ENCODE assay signal across 8 cellular contexts in the genomic region with DNA sequence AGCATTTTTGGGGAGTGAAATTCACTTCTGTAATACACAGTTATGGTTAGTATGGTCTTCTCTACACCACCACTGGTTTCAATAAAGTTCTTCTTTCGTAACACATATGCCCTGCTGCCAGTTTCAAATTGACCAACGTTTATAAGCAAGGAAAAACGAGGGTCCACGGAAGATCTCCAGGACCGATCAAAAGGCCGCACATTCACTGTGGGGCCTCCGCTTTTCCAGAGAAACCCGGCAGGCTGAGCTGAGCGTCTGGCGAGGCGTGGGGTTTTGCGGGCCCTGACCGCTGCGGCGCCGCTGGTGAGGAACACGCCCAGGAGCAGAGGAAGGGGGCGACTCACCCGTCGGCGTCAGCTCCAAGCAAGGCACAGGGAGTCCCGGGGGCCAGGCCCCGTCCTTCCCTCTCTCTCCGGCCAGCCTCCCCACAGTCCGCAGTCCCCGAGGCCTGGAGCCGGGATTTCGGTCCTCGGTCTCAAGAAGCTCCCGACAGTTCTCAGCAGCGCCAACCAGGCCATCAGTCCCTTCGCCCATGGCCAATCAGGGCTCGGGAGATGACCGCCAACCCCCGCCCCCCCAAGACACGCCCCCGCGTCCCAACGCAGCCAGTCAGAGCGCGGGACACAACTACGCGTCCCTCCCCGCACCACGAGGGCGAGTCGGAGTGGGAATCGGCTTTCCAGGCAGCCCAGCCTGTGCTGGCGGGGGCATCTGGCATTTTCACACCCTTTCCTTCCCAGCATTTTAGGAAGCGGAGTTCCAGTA. TPM values are rescaled to one million over a fixed set of nuclear protein-coding genes. Genes with fewer than 3 reads are reported as not detected.
DNase-seq lines count a peak whose midpoint lies in the region; ATAC-seq and TF ChIP-seq lines count a peak whose summit lies in the region.

Gene MTERF2, minus strand, starts transcription at position 522 of the 765 bp plus-strand sequence. CDS start 8,432 bp downstream, outside the sequence.

- peak within 1 kb of the TSS; percentile 78 to 88 (median 85) for H3K9ac ChIP-seq in BLaER1 treated with 17β-estradiol and CSF1 and Interleukin-3, amounts not matched to agents 10 nM and 100 nM
- H3K9ac ChIP-seq in duodenal mucosa (ENCODE audit: low read depth in 1 of 2, low read length in 2 of 2): peak within 1 kb of the TSS; percentile 82 to 86

- no peak for TF ChIP-seq POLR2A in lower leg skin (IDR thresholded peaks at IDR 0.05)

- H3K36me3 Mint-ChIP-seq in activated CD4-positive, alpha-beta memory T cell treated with anti-CD3 and anti-CD28 coated beads, Interleukin-2, amount 10 ng/mL, durations not matched to agents 7 days and 5 days (ENCODE audit: low read depth): peaks cover 21% of the 10 kb centered on the region

- intact Hi-C loops in lower leg skin (cut with DNase I; ENCODE audit: low total_unique reads): no loop called here

- H3K27ac Mint-ChIP-seq in activated CD4-positive, alpha-beta memory T cell treated with anti-CD3 and anti-CD28 coated beads, Interleukin-2, amount 10 ng/mL, durations not matched to agents 7 days and 5 days: peak within 1 kb of the TSS; percentile 66

- peaks cover 13 to 25% (median 22%) of the 10 kb centered on the region in 10 experiments for H3K4me1 ChIP-seq in BLaER1 treated with 17β-estradiol and CSF1 and Interleukin-3, amounts not matched to agents 10 nM and 100 nM
- H3K4me1 ChIP-seq in duodenal mucosa (ENCODE audit: control insufficient read depth in 1 of 2, insufficient read depth in 2 of 2, low read length in 2 of 2): peaks cover 22 to 32% of the 10 kb centered on the region in 2 donors

- H3K4me3 Mint-ChIP-seq in activated CD4-positive, alpha-beta memory T cell treated with anti-CD3 and anti-CD28 coated beads, Interleukin-2, amount 10 ng/mL, durations not matched to agents 7 days and 5 days: peak within 1 kb of the TSS; percentile 88

- no peaks in the 10 kb centered on the region for H3K9me3 Mint-ChIP-seq in activated CD4-positive, alpha-beta memory T cell treated with anti-CD3 and anti-CD28 coated beads, Interleukin-2, amount 10 ng/mL, durations not matched to agents 7 days and 5 days

- peak within 1 kb of the TSS; percentile 56 to 84 (median 74); a peak in 21 of 22 replicates for H3K27ac ChIP-seq in BLaER1 treated with 17β-estradiol and CSF1 and Interleukin-3, amounts not matched to agents 10 nM and 100 nM
- peak within 1 kb of the TSS; percentile 83 for H3K27ac ChIP-seq in duodenal mucosa (ENCODE audit: low read depth, low read length)

- H3K4me2 ChIP-seq in BLaER1 treated with 17β-estradiol and CSF1 and Interleukin-3, amounts not matched to agents 10 nM and 100 nM: peak within 1 kb of the TSS; percentile 80 to 92 (median 86)

- H3K27me3 ChIP-seq in BLaER1 treated with 17β-estradiol and CSF1 and Interleukin-3, amounts not matched to agents 10 nM and 100 nM: no peaks in the 10 kb centered on the region
- H3K27me3 ChIP-seq in duodenal mucosa (ENCODE audit: control insufficient read depth in 1 of 2, insufficient read depth in 2 of 2, low read length in 2 of 2): no peaks in the 10 kb centered on the region

- H3K9me3 ChIP-seq in BLaER1 treated with 17β-estradiol and CSF1 and Interleukin-3, amounts not matched to agents 10 nM and 100 nM (replicated peaks in 1 of 11): peaks cover 0 to 14% (median 0%) of the 10 kb centered on the region in 11 experiments; a peak in 7 of 22 replicates
- no peaks in the 10 kb centered on the region for H3K9me3 ChIP-seq in duodenal mucosa (ENCODE audit: control insufficient read depth in 1 of 2, low read length in 2 of 2)

- WGBS in lower leg skin, 2 donors: 0 to 1% methylated on average over 31 to 41 of the region's 50 CpGs

- H3K4me3 ChIP-seq in BLaER1 treated with 17β-estradiol and CSF1 and Interleukin-3, amounts not matched to agents 10 nM and 100 nM: peak within 1 kb of the TSS; percentile 63 to 81 (median 75)
- H3K4me3 ChIP-seq in duodenal mucosa (ENCODE audit: low read depth in 1 of 2, low read length in 2 of 2) (peak within 1 kb of the TSS; percentile 81 to 87), lower leg skin (ENCODE audit: low read depth, poor library complexity, severe bottlenecking) (peak within 1 kb of the TSS; percentile 84)

- CTCF ChIA-PET in activated CD4-positive, alpha-beta memory T cell treated with anti-CD3 and anti-CD28 coated beads, Interleukin-2, amount 10 ng/mL, durations not matched to agents 7 days and 5 days (lab: Charles Lee): interaction anchor here (0.9 to 1.4 kb wide), 2 partner anchors 106 to 145 kb away, joined by 3 to 5 read pairs; no protein-coding TSS in a partner anchor

- H3K4me1 Mint-ChIP-seq in activated CD4-positive, alpha-beta memory T cell treated with anti-CD3 and anti-CD28 coated beads, Interleukin-2, amount 10 ng/mL, durations not matched to agents 7 days and 5 days: peaks cover 33% of the 10 kb centered on the region

- peak; percentile 86 for ATAC-seq in GM19328 (IDR thresholded peaks at IDR 0.05; ENCODE audit: unreplicated experiment)
- ATAC-seq in HG03469 (IDR thresholded peaks at IDR 0.05; ENCODE audit: unreplicated experiment): peak; percentile 72

- peak; percentile 99 for DNase-seq in NCI-H69 (lab: John Stamatoyannopoulos, UW)
- DNase-seq in activated CD4-positive, alpha-beta memory T cell treated with anti-CD3 and anti-CD28 coated beads, Interleukin-2, amount 10 ng/mL, durations not matched to agents 7 days and 5 days: peak; percentile 83
- DNase-seq in lower leg skin (ENCODE audit: low spot score in 2 of 2): peak; percentile 92 to 98
- peak; percentile 70 to 76 for DNase-seq in stimulated activated CD4-positive, alpha-beta T cell treated with anti-CD3 and anti-CD28 coated beads, Interleukin-4, amount 100 ng/mL, for 4 hours

- no peaks in the 10 kb centered on the region for H3K27me3 Mint-ChIP-seq in activated CD4-positive, alpha-beta memory T cell treated with anti-CD3 and anti-CD28 coated beads, Interleukin-2, amount 10 ng/mL, durations not matched to agents 7 days and 5 days

- no peak for TF ChIP-seq CTCF in lower leg skin (IDR thresholded peaks at IDR 0.05)

- H4K20me1 ChIP-seq in BLaER1 treated with 17β-estradiol and CSF1 and Interleukin-3, amounts not matched to agents 10 nM and 100 nM: peaks cover 0 to 6% (median 0%) of the 10 kb centered on the region in 11 experiments; a peak in 2 of 22 replicates

- peaks cover 11 to 21% (median 17%) of the 10 kb centered on the region in 11 experiments; a peak in 20 of 22 replicates for H3K36me3 ChIP-seq in BLaER1 treated with 17β-estradiol and CSF1 and Interleukin-3, amounts not matched to agents 10 nM and 100 nM
- H3K36me3 ChIP-seq in duodenal mucosa (ENCODE audit: control insufficient read depth in 1 of 2, insufficient read depth in 2 of 2, low read length in 2 of 2): peaks cover 0 to 5% of the 10 kb centered on the region in 2 donors

- POLR2A ChIA-PET in activated CD4-positive, alpha-beta memory T cell treated with anti-CD3 and anti-CD28 coated beads, Interleukin-2, amount 10 ng/mL, durations not matched to agents 7 days and 5 days (lab: Charles Lee): interaction anchor here (1.0 to 1.5 kb wide), 4 partner anchors 27 to 106 kb away, joined by 3 to 12 read pairs (median 4); partner anchors contain the start of gene TMEM263

RNA-seq across cellular contexts. Expression of gene MTERF2, which starts in this region (rescaled TPM):
- 1 to 10 TPM; 5.5 to 6.4 TPM for total RNA-seq in activated CD4-positive, alpha-beta memory T cell treated with anti-CD3 and anti-CD28 coated beads, Interleukin-2, amount 10 ng/mL, durations not matched to agents 7 days and 5 days
- total RNA-seq in lower leg skin: 1 to 10 TPM; 3.7 to 9.8 (median 8.4) TPM

Comparison
In these comparisons a context has a peak if more than half of its experiments do, and no peak if none do; other contexts are left out.
1. Peak in every context shown above with its lines: DNase-seq, ATAC-seq, H3K4me3 ChIP-seq and H3K27ac ChIP-seq.